23 cellular contexts compared by ENCODE assay signal in the genomic region with DNA sequence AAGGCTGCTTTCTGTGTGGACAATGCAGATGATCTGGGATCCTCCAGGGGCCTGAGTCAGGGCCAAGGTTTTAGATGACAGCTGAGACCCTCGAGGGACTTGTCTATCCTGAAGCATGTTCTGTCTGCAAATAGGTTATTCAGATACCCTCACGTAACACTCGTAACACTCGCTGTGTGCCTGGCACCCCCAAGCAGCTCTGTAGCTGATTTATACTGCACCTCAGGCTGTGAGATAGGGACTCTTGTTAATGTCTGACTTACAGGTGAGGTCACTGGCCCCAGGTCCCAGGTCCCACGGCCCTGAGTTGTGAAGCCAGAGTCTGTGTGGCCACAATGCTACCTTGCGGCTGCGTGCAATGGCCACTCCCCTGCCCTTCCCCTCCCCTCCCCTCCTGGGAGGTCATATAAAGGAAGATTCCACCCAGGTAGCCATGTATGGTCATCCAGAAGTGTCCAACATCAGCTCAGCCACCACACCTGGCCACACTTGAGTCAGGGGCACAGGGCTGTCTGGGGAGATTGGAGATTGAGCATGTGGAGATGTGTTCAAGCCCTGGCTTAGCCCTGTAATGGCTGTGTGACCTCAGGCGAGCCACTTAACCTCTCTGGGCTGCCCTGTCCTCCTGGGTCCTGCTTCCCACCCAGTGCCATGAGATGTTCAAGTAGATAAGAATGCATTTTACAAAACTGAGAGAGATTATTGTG.
"Had no signal": no experiment of that assay in that cellular context is flagged by ENCODE, and none has a peak within 500 bp of the region (broad histone marks: within the 10 kb centered on the region; RNA-seq: fewer than 3 reads in every experiment).

No MANE protein-coding gene starts in this region.

- H3K4me1 Mint-ChIP-seq: neural progenitor cell; stimulated activated memory B cell treated with anti-CD40 and anti-IgM and Interleukin-4, amounts not matched to agents 10 μg/mL and 1 μg/mL and 100 μg/mL, for 72 hours had no signal

- H3K36me3 Mint-ChIP-seq: neural progenitor cell; stimulated activated memory B cell treated with anti-CD40 and anti-IgM and Interleukin-4, amounts not matched to agents 10 μg/mL and 1 μg/mL and 100 μg/mL, for 72 hours had no signal

- H3K9me3 ChIP-seq: pancreas, tibial artery, upper lobe of left lung had no signal

- H2AFZ ChIP-seq: hepatocyte, neural progenitor cell had no signal

- H3K27me3 Mint-ChIP-seq: progenitor cell of endocrine pancreas had no signal

- DNase-seq: cerebellar nuclear complex; dermis blood vessel endothelial cell; erythroblast; foreskin melanocyte; left colon; left ventricle myocardium superior; naive thymus-derived CD4-positive, alpha-beta T cell; occipital lobe; pancreas; spleen; stimulated activated CD4-positive, alpha-beta T cell treated with anti-CD3 and anti-CD28 coated beads, Interleukin-15, amount 100 ng/mL, for 24 hours; stimulated activated CD4-positive, alpha-beta T cell treated with anti-CD3 and anti-CD28 coated beads, Interleukin-1b, Interleukin-23, amount 100 ng/mL, for 48 hours; stimulated activated CD4-positive, alpha-beta T cell treated with anti-CD3 and anti-CD28 coated beads, Interleukin-4, amount 100 ng/mL, for 24 hours; upper lobe of left lung had no signal

- H3K9ac ChIP-seq: neural progenitor cell had no signal

- H3K4me1 ChIP-seq: neural progenitor cell, pancreas, spleen, upper lobe of left lung had no signal

- ATAC-seq: left colon; left ventricle myocardium superior; naive thymus-derived CD4-positive, alpha-beta T cell; pancreas; sciatic nerve had no signal

- H3K36me3 ChIP-seq: neural progenitor cell, pancreas, spleen, tibial artery, upper lobe of left lung had no signal

- H3K4me2 ChIP-seq: hepatocyte, neural progenitor cell had no signal

- H3K27ac ChIP-seq: hepatocyte, neural progenitor cell, pancreas, spleen, tibial artery, upper lobe of left lung had no signal

- H3K27ac Mint-ChIP-seq: naive thymus-derived CD4-positive, alpha-beta T cell; neural progenitor cell; progenitor cell of endocrine pancreas; stimulated activated memory B cell treated with anti-CD40 and anti-IgM and Interleukin-4, amounts not matched to agents 10 μg/mL and 1 μg/mL and 100 μg/mL, for 72 hours; stimulated activated naive CD8-positive, alpha-beta T cell treated with anti-CD3 and anti-CD28 coated beads, Interleukin-15, Interleukin-2, amounts not matched to agents 100 ng/mL and 50 ng/mL, for 24 hours had no signal

- H3K4me3 ChIP-seq: hepatocyte, neural progenitor cell, pancreas, spleen, tibial artery, upper lobe of left lung had no signal

- FAIRE-seq: colon, endothelial cell of umbilical vein, pancreas had no signal

- H3K79me2 ChIP-seq: hepatocyte had no signal

- H3K27me3 ChIP-seq: hepatocyte, neural progenitor cell, pancreas had no signal

- H3K4me3 Mint-ChIP-seq: naive thymus-derived CD4-positive, alpha-beta T cell; neural progenitor cell; stimulated activated memory B cell treated with anti-CD40 and anti-IgM and Interleukin-4, amounts not matched to agents 10 μg/mL and 1 μg/mL and 100 μg/mL, for 72 hours; stimulated activated naive CD8-positive, alpha-beta T cell treated with anti-CD3 and anti-CD28 coated beads, Interleukin-15, Interleukin-2, amounts not matched to agents 100 ng/mL and 50 ng/mL, for 24 hours had no signal
